ENCODE assay signal across 1 cellular context in genomic region chr19:48961051-48961649, GRCh38.
TF ChIP-seq lines count a peak whose summit lies in the region.

No MANE protein-coding gene starts in this region.

TF ChIP-seq in GM23338, 12 proteins besides CTCF, POLR2A, EP300 and RAD21 (continued from another document):
- no peak for TF ChIP-seq ZNF462 (CRISPR knock-in tag; IDR thresholded peaks at IDR 0.05)
- TF ChIP-seq NANOG (IDR thresholded peaks at IDR 0.05; ENCODE audit: borderline replicate concordance), result no peak
- TF ChIP-seq ZNF114 (CRISPR knock-in tag; IDR thresholded peaks at IDR 0.05), result no peak
- no peak for TF ChIP-seq CREB1 (CRISPR knock-in tag; IDR thresholded peaks at IDR 0.05; ENCODE audit: low read depth)
